10 cellular contexts compared by ENCODE assay signal in the genomic region with DNA sequence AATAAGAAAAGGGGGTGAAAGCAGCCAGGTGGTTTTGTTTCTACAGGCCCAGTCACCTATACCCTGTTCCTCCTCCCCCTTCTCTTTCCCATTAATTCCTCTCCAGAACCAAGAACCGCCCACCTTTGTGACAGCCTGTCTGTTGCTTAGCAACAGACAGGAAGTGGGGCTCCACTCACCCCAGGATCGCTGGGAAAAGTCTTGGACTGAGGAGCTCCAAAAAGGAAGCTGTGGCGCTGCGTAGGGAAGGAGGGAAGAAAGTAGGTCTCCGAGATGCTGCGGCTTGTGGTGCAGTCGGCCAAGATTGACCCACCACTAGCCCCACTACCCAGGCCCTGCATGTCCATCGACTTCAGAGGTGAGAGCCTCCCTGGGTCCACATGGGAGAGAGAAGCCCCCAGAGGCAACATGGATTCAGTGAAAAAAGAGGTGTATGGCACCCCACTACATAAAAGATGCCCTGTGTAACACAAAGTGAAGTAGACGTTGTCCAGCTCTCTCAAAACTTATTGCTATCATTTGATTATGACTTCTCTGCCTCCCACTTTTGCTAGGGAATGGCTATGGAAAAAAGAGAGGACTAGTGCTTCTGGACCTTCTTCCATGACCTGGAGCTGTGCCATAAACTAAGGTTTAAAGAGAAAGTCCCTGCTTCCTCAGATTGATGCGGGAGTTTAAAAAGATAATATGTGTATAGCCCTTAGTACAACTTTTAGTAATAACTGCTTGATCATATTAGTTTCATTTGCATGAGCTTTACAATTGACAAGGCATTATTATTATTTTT. TPM values are rescaled to one million over a fixed set of nuclear protein-coding genes. Genes with fewer than 3 reads are reported as not detected.
DNase-seq lines count a peak whose midpoint lies in the region; ATAC-seq and TF ChIP-seq lines count a peak whose summit lies in the region.
"Had no signal": no experiment of that assay in that cellular context is flagged by ENCODE, and none has a peak within 500 bp of the region (broad histone marks: within the 10 kb centered on the region; RNA-seq: fewer than 3 reads in every experiment).

A gene (plus strand): TSS at position 201 of the 787 bp plus-strand sequence. CDS start 73 bp downstream, at position 274.

- peak within 1 kb of the TSS; percentile 61 for H3K4me3 ChIP-seq in GM23248
- H3K4me3 ChIP-seq in SJCRH30: peak within 1 kb of the TSS; percentile 34
- H3K4me3 ChIP-seq in psoas muscle: peak within 1 kb of the TSS; percentile 38
- no peak within 1 kb of the TSS for H3K4me3 ChIP-seq in effector memory CD4-positive, alpha-beta T cell (ENCODE audit: insufficient read depth, low read depth, low read length, poor library complexity, severe bottlenecking)
- H3K4me3 ChIP-seq: thoracic aorta had no signal

- in situ Hi-C loops in GM23248 (cut with MboI): no loop called here

- no peak within 1 kb of the TSS for H3K4me3 Mint-ChIP-seq in natural killer cell
- H3K4me3 Mint-ChIP-seq: memory B cell had no signal

- no peak for TF ChIP-seq CTCF in psoas muscle (IDR thresholded peaks at IDR 0.05)
- TF ChIP-seq CTCF in natural killer cell (IDR thresholded peaks at IDR 0.05): no peak

- H3K4me2 ChIP-seq in GM23248 (ENCODE audit: unreplicated experiment): peak within 1 kb of the TSS; percentile 65

- peak within 1 kb of the TSS; percentile 79 for H2AFZ ChIP-seq in GM23248

- H3K27ac ChIP-seq in GM23248: no peak within 1 kb of the TSS
- no peak within 1 kb of the TSS for H3K27ac ChIP-seq in SJCRH30
- H3K27ac ChIP-seq in psoas muscle: no peak within 1 kb of the TSS
- no peak within 1 kb of the TSS for H3K27ac ChIP-seq in effector memory CD4-positive, alpha-beta T cell (ENCODE audit: insufficient read depth, low read length, poor library complexity, severe bottlenecking)
- H3K27ac ChIP-seq: thoracic aorta had no signal

- H3K9me3 Mint-ChIP-seq in natural killer cell: no peaks in the 10 kb centered on the region
- H3K9me3 Mint-ChIP-seq: memory B cell had no signal

- H3K4me1 ChIP-seq in GM23248 (ENCODE audit: insufficient read depth): no peaks in the 10 kb centered on the region
- no peaks in the 10 kb centered on the region for H3K4me1 ChIP-seq in SJCRH30
- no peaks in the 10 kb centered on the region for H3K4me1 ChIP-seq in psoas muscle
- H3K4me1 ChIP-seq in effector memory CD4-positive, alpha-beta T cell (ENCODE audit: control insufficient read depth, insufficient read depth, low read length, poor library complexity, severe bottlenecking): peaks cover 4% of the 10 kb centered on the region

- H3F3A ChIP-seq in GM23248 (ENCODE audit: insufficient read depth): no peaks in the 10 kb centered on the region

- intact Hi-C loops in psoas muscle (cut with DNase I): no loop called here
- intact Hi-C loops in natural killer cell (cut with micrococcal nuclease): no loop called here

- 40 to 44% methylated on average over 10 of the region's 10 CpGs for WGBS in GM23248 (ENCODE audit: low coverage in 1 of 2, low lambda C conversion rate in 2 of 2, missing lambda C conversion rate in 2 of 2), 2 experiments
- whole genome bisulfite sequencing in psoas muscle, 3 donors: 40 to 42% (median 41%) methylated on average over 10 of the region's 10 CpGs

- no peak within 1 kb of the TSS for H3K27ac Mint-ChIP-seq in natural killer cell
- H3K27ac Mint-ChIP-seq: memory B cell had no signal

- H3K9me2 ChIP-seq in GM23248 (ENCODE audit: insufficient read depth): no peaks in the 10 kb centered on the region

- no peaks in the 10 kb centered on the region for H3K9me3 ChIP-seq in GM23248 (ENCODE audit: low read depth)
- H3K9me3 ChIP-seq in SJCRH30 (replicated peaks): no peaks in the 10 kb centered on the region
- H3K9me3 ChIP-seq in psoas muscle: no peaks in the 10 kb centered on the region
- H3K9me3 ChIP-seq in effector memory CD4-positive, alpha-beta T cell (ENCODE audit: control insufficient read depth, low read length): no peaks in the 10 kb centered on the region
- H3K9me3 ChIP-seq: thoracic aorta had no signal

- no peaks in the 10 kb centered on the region for H3K36me3 Mint-ChIP-seq in natural killer cell
- H3K36me3 Mint-ChIP-seq: memory B cell had no signal

- no peaks in the 10 kb centered on the region for H4K20me1 ChIP-seq in GM23248 (ENCODE audit: insufficient read depth)

- H3K27me3 Mint-ChIP-seq in natural killer cell (ENCODE audit: low read depth in 2 of 2): peaks cover 0 to 3% of the 10 kb centered on the region in 2 donors

- no peaks in the 10 kb centered on the region for H3K36me3 ChIP-seq in GM23248 (ENCODE audit: low read depth)
- H3K36me3 ChIP-seq in SJCRH30: no peaks in the 10 kb centered on the region
- H3K36me3 ChIP-seq in psoas muscle (ENCODE audit: insufficient read depth in 1 of 2, low read depth in 1 of 2): no peaks in the 10 kb centered on the region
- no peaks in the 10 kb centered on the region for H3K36me3 ChIP-seq in effector memory CD4-positive, alpha-beta T cell (ENCODE audit: control insufficient read depth, insufficient read depth, low read length)
- H3K36me3 ChIP-seq: thoracic aorta had no signal

- no peaks in the 10 kb centered on the region for H3K4me1 Mint-ChIP-seq in natural killer cell
- H3K4me1 Mint-ChIP-seq: memory B cell had no signal

- ATAC-seq in psoas muscle (no peak), natural killer cell (no peak), GM21825 (IDR thresholded peaks at IDR 0.05; ENCODE audit: unreplicated experiment) (no peak)

- DNase-seq in GM23248: peak; percentile 57
- DNase-seq in SJCRH30: peak; percentile 44 to 55
- DNase-seq in glomerular visceral epithelial cell (ENCODE audit: extremely low spot score): peak; percentile 81
- no peak for DNase-seq in psoas muscle
- DNase-seq in effector memory CD4-positive, alpha-beta T cell: no peak
- DNase-seq in natural killer cell: no peak
- no peak for DNase-seq in stimulated activated CD8-positive, alpha-beta memory T cell treated with anti-CD3 and anti-CD28 coated beads, Interleukin-4, amount 100 ng/mL, for 48 hours

- 0 out of 2 replicates have a peak within 1 kb of the TSS, but pooled peaks have one; percentile 25 for H3K9ac ChIP-seq in GM23248

- no peaks in the 10 kb centered on the region for H3K27me3 ChIP-seq in GM23248 (replicated peaks; ENCODE audit: insufficient read depth)
- no peaks in the 10 kb centered on the region for H3K27me3 ChIP-seq in SJCRH30
- no peaks in the 10 kb centered on the region for H3K27me3 ChIP-seq in psoas muscle (ENCODE audit: insufficient read depth in 3 of 3, low read length in 2 of 3)
- H3K27me3 ChIP-seq in effector memory CD4-positive, alpha-beta T cell (replicated peaks; ENCODE audit: control insufficient read depth, insufficient read depth, low read length, poor library complexity, severe bottlenecking): no peaks in the 10 kb centered on the region

- H3K79me2 ChIP-seq in GM23248 (ENCODE audit: insufficient read depth): no peaks in the 10 kb centered on the region

RNA-seq across cellular contexts. Expression of the gene that starts here (rescaled TPM):
- under 0.01 TPM in 1 of 2 replicates, not detected in the other for total RNA-seq in GM23248 (2014; rRNA removed; shearing (Covaris generic))
- polyA plus RNA-seq in GM23248 (2016; fragmentation: Nextera tagmentation; extraction: Ambion mirVana): 0.05 and 0.08 TPM in 2 replicates
- 0.04 TPM in 1 of 2 replicates, not detected in the other for total RNA-seq in SJCRH30 (2014; rRNA removed; shearing (Covaris generic))
- total RNA-seq in psoas muscle: not detected
- polyA plus RNA-seq in psoas muscle: under 1 TPM in 1 of 3 donors, not detected in 2; 0.01 TPM
- not detected for total RNA-seq in natural killer cell
- total RNA-seq: thoracic aorta had no signal

Comparison
In these comparisons a context has a peak if more than half of its experiments do, and no peak if none do; other contexts are left out.
1. Peak in DNase-seq, H3K4me3 ChIP-seq, H3K9ac ChIP-seq and H3K4me2 ChIP-seq in GM23248; RNA of the gene not detected or under 1 TPM.
2. Peak in DNase-seq and H3K4me3 ChIP-seq in SJCRH30; RNA of the gene not detected or under 1 TPM.